In genomic region chr5:146041180-146041789, GRCh38 we compare ENCODE assay signal across 9 cellular contexts.
DNase-seq lines count a peak whose midpoint lies in the region; ATAC-seq and TF ChIP-seq lines count a peak whose summit lies in the region.
"Had no signal": no experiment of that assay in that cellular context is flagged by ENCODE, and none has a peak within 500 bp of the region (broad histone marks: within the 10 kb centered on the region; RNA-seq: fewer than 3 reads in every experiment).

No MANE protein-coding gene starts in this region.

- H3K4me1 ChIP-seq in cardiac muscle cell (ENCODE audit: low read depth) (peaks cover 10% of the 10 kb centered on the region), prostate gland (replicated peaks) (peaks cover 2% of the 10 kb centered on the region)

- H3K36me3 ChIP-seq in cardiac muscle cell = no peaks in the 10 kb centered on the region
- H3K36me3 ChIP-seq in brain microvascular endothelial cell (replicated peaks) = no peaks in the 10 kb centered on the region
- H3K36me3 ChIP-seq in prostate gland = no peaks in the 10 kb centered on the region

- no peaks in the 10 kb centered on the region for H3K9me3 Mint-ChIP-seq in progenitor cell of endocrine pancreas (ENCODE audit: low read depth)
- H3K9me3 Mint-ChIP-seq in activated CD4-positive, alpha-beta memory T cell treated with anti-CD3 and anti-CD28 coated beads for 36 hours = no peaks in the 10 kb centered on the region
- H3K9me3 Mint-ChIP-seq in activated T-helper 2 cell treated with anti-CD3 and anti-CD28 coated beads, Interferon-gamma antibody, Interleukin-2, Interleukin-4, amounts not matched to agents 10 μg/mL and 5 μg/mL and 100 μg/mL, durations not matched to agents 14 hours and 24 hours and 36 hours = no peaks in the 10 kb centered on the region
- H3K9me3 Mint-ChIP-seq: activated naive CD8-positive, alpha-beta T cell treated with anti-CD3 and anti-CD28 coated beads, Interleukin-2, amount 10 ng/mL, durations not matched to agents 7 days and 5 days had no signal

- H3K27ac Mint-ChIP-seq in progenitor cell of endocrine pancreas = no peak overlapping the region
- H3K27ac Mint-ChIP-seq in activated CD4-positive, alpha-beta memory T cell treated with anti-CD3 and anti-CD28 coated beads for 36 hours = no peak overlapping the region
- H3K27ac Mint-ChIP-seq in activated T-helper 2 cell treated with anti-CD3 and anti-CD28 coated beads, Interferon-gamma antibody, Interleukin-2, Interleukin-4, amounts not matched to agents 10 μg/mL and 5 μg/mL and 100 μg/mL, durations not matched to agents 14 hours and 24 hours and 36 hours = no peak overlapping the region
- H3K27ac Mint-ChIP-seq: activated naive CD8-positive, alpha-beta T cell treated with anti-CD3 and anti-CD28 coated beads, Interleukin-2, amount 10 ng/mL, durations not matched to agents 7 days and 5 days had no signal

- H3K9me3 ChIP-seq in cardiac muscle cell (ENCODE audit: low read depth) (no peaks in the 10 kb centered on the region), prostate gland (no peaks in the 10 kb centered on the region)

- CTCF ChIA-PET in activated CD4-positive, alpha-beta memory T cell treated with anti-CD3 and anti-CD28 coated beads for 36 hours (lab: Charles Lee) = interaction anchor here (0.7 to 1.0 kb wide), 4 partner anchors 9 to 211 kb away, joined by 3 to 5 read pairs (median 3); no protein-coding TSS in a partner anchor

- TF ChIP-seq CTCF in cardiac muscle cell (IDR thresholded peaks at IDR 0.05; ENCODE audit: low read depth, low read length) = peak; percentile 36
- TF ChIP-seq CTCF in brain microvascular endothelial cell (IDR thresholded peaks at IDR 0.05; ENCODE audit: low read depth, low read length, missing control alignments) = peak; percentile 47
- peak; percentile 57 for TF ChIP-seq CTCF in progenitor cell of endocrine pancreas (IDR thresholded peaks at IDR 0.05; ENCODE audit: unreplicated experiment)
- TF ChIP-seq CTCF in prostate gland (IDR thresholded peaks at IDR 0.05) = peak in 1 of 4 experiments; percentile 20

- peaks cover 4% of the 10 kb centered on the region for H3K4me1 Mint-ChIP-seq in progenitor cell of endocrine pancreas (ENCODE audit: low read depth)
- no peaks in the 10 kb centered on the region for H3K4me1 Mint-ChIP-seq in activated CD4-positive, alpha-beta memory T cell treated with anti-CD3 and anti-CD28 coated beads for 36 hours (ENCODE audit: low read depth)
- H3K4me1 Mint-ChIP-seq in activated T-helper 2 cell treated with anti-CD3 and anti-CD28 coated beads, Interferon-gamma antibody, Interleukin-2, Interleukin-4, amounts not matched to agents 10 μg/mL and 5 μg/mL and 100 μg/mL, durations not matched to agents 14 hours and 24 hours and 36 hours (ENCODE audit: low read depth) = no peaks in the 10 kb centered on the region
- H3K4me1 Mint-ChIP-seq: activated naive CD8-positive, alpha-beta T cell treated with anti-CD3 and anti-CD28 coated beads, Interleukin-2, amount 10 ng/mL, durations not matched to agents 7 days and 5 days had no signal

- H3K36me3 Mint-ChIP-seq in progenitor cell of endocrine pancreas (ENCODE audit: insufficient read depth) = peaks cover 2% of the 10 kb centered on the region
- H3K36me3 Mint-ChIP-seq in activated CD4-positive, alpha-beta memory T cell treated with anti-CD3 and anti-CD28 coated beads for 36 hours = no peaks in the 10 kb centered on the region
- no peaks in the 10 kb centered on the region for H3K36me3 Mint-ChIP-seq in activated T-helper 2 cell treated with anti-CD3 and anti-CD28 coated beads, Interferon-gamma antibody, Interleukin-2, Interleukin-4, amounts not matched to agents 10 μg/mL and 5 μg/mL and 100 μg/mL, durations not matched to agents 14 hours and 24 hours and 36 hours (ENCODE audit: low read depth)
- H3K36me3 Mint-ChIP-seq: activated naive CD8-positive, alpha-beta T cell treated with anti-CD3 and anti-CD28 coated beads, Interleukin-2, amount 10 ng/mL, durations not matched to agents 7 days and 5 days had no signal

- no peak for DNase-seq in cardiac muscle cell (ENCODE audit: low read depth in 1 of 2, low spot score in 1 of 2)
- DNase-seq in cardiac septum (ENCODE audit: low spot score) = no peak
- DNase-seq in brain microvascular endothelial cell = no peak
- DNase-seq in progenitor cell of endocrine pancreas (ENCODE audit: low spot score, unreplicated experiment) = no peak
- DNase-seq in prostate gland (ENCODE audit: low spot score) = no peak
- no peak for DNase-seq in activated CD4-positive, alpha-beta memory T cell treated with anti-CD3 and anti-CD28 coated beads for 36 hours
- DNase-seq in activated T-helper 2 cell treated with anti-CD3 and anti-CD28 coated beads, Interferon-gamma antibody, Interleukin-2, Interleukin-4, amounts not matched to agents 10 μg/mL and 5 μg/mL and 100 μg/mL, durations not matched to agents 14 hours and 24 hours and 36 hours (ENCODE audit: low spot score) = no peak
- DNase-seq: activated naive CD8-positive, alpha-beta T cell treated with anti-CD3 and anti-CD28 coated beads, Interleukin-2, amount 10 ng/mL, durations not matched to agents 7 days and 5 days had no signal

- H3K4me3 ChIP-seq in cardiac muscle cell (no peak overlapping the region), brain microvascular endothelial cell (ENCODE audit: low read depth, low read length) (no peak overlapping the region), prostate gland (no peak overlapping the region)

- H3K27ac ChIP-seq in cardiac muscle cell = no peak overlapping the region
- no peak overlapping the region for H3K27ac ChIP-seq in brain microvascular endothelial cell
- H3K27ac ChIP-seq in prostate gland = no peak overlapping the region

- POLR2A ChIA-PET in activated CD4-positive, alpha-beta memory T cell treated with anti-CD3 and anti-CD28 coated beads for 36 hours (lab: Charles Lee) = no interaction called here

- no peak for TF ChIP-seq POLR2A in prostate gland (IDR thresholded peaks at IDR 0.05)

- peak; percentile 83 for ATAC-seq in HG03520 (IDR thresholded peaks at IDR 0.05; ENCODE audit: unreplicated experiment)

- intact Hi-C loops in cardiac septum (cut with DNase I) (loop anchor here (5.0 kb wide), 2 partner anchors 59 to 104 kb away; partner anchors contain the start of gene SH3RF2), prostate gland (cut with DNase I) (loop anchor here (10.0 kb wide), 1 partner anchor 356 kb away; no protein-coding TSS in a partner anchor)
- intact Hi-C loops in activated CD4-positive, alpha-beta memory T cell treated with anti-CD3 and anti-CD28 coated beads for 36 hours (cut with micrococcal nuclease) = no loop called here
- intact Hi-C loops in activated T-helper 2 cell treated with anti-CD3 and anti-CD28 coated beads, Interferon-gamma antibody, Interleukin-2, Interleukin-4, amounts not matched to agents 10 μg/mL and 5 μg/mL and 100 μg/mL, durations not matched to agents 14 hours and 24 hours and 36 hours (cut with micrococcal nuclease) = loop anchor here (10.0 kb wide), 1 partner anchor 206 kb away; the partner anchor contains the start of gene PRELID2

- in situ Hi-C loops in brain microvascular endothelial cell (cut with HindIII; ENCODE audit: low pct_ligation_motif_present, low sequenced_read_pairs) = no loop called here

- no peak overlapping the region for H3K4me3 Mint-ChIP-seq in progenitor cell of endocrine pancreas (ENCODE audit: low read depth)
- no peak overlapping the region for H3K4me3 Mint-ChIP-seq in activated CD4-positive, alpha-beta memory T cell treated with anti-CD3 and anti-CD28 coated beads for 36 hours
- H3K4me3 Mint-ChIP-seq in activated T-helper 2 cell treated with anti-CD3 and anti-CD28 coated beads, Interferon-gamma antibody, Interleukin-2, Interleukin-4, amounts not matched to agents 10 μg/mL and 5 μg/mL and 100 μg/mL, durations not matched to agents 14 hours and 24 hours and 36 hours (ENCODE audit: low read depth) = no peak overlapping the region
- H3K4me3 Mint-ChIP-seq: activated naive CD8-positive, alpha-beta T cell treated with anti-CD3 and anti-CD28 coated beads, Interleukin-2, amount 10 ng/mL, durations not matched to agents 7 days and 5 days had no signal

- 87% methylated on average over 10 of the region's 10 CpGs for WGBS in prostate gland

- H3K27me3 ChIP-seq in cardiac muscle cell (no peaks in the 10 kb centered on the region), brain microvascular endothelial cell (replicated peaks) (no peaks in the 10 kb centered on the region), prostate gland (replicated peaks; ENCODE audit: insufficient read depth) (no peaks in the 10 kb centered on the region)

- H3K27me3 Mint-ChIP-seq in progenitor cell of endocrine pancreas = no peaks in the 10 kb centered on the region
- no peaks in the 10 kb centered on the region for H3K27me3 Mint-ChIP-seq in activated CD4-positive, alpha-beta memory T cell treated with anti-CD3 and anti-CD28 coated beads for 36 hours
- H3K27me3 Mint-ChIP-seq in activated T-helper 2 cell treated with anti-CD3 and anti-CD28 coated beads, Interferon-gamma antibody, Interleukin-2, Interleukin-4, amounts not matched to agents 10 μg/mL and 5 μg/mL and 100 μg/mL, durations not matched to agents 14 hours and 24 hours and 36 hours (ENCODE audit: low read depth) = peaks cover 9% of the 10 kb centered on the region
